1 cellular context compared by ENCODE assay signal in the genomic region with DNA sequence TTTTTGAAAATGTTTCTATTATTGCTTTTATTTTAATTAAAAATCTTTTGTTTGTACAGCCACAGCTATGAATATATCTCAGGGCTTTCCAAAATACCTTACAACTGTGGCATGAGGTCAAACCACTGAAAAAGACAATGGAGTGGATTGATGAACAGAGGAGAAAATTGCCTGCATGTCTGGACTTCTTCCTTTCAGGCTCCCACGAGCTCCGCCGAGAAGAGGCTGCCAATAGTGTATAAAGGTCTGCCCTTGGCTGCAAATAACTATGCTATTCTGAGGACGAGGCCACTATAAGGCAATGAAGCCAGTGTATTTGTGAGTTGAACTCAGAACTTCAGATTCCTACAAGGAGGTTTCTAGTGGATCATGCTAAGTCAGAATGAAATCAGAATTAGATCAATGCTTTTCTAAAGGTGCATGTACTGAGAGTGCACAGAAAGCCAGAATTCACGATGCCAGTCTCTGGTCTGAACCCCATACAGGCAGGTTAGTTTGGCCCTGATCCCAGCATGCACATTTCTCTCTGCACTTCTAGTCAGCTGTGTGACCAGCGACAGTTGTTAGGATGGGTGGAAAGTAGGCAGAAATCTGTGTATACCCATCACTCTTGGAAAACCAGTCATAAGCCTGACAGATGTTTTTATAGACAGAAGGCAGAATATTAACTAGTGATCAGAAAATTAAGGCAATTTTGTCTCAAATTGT.
TF ChIP-seq lines count a peak whose summit lies in the region.

No MANE protein-coding gene starts in this region.

TF ChIP-seq in WTC11, 78 proteins besides CTCF, POLR2A, EP300 and RAD21 (continued from another document):
- TF ChIP-seq, protein P1, sequence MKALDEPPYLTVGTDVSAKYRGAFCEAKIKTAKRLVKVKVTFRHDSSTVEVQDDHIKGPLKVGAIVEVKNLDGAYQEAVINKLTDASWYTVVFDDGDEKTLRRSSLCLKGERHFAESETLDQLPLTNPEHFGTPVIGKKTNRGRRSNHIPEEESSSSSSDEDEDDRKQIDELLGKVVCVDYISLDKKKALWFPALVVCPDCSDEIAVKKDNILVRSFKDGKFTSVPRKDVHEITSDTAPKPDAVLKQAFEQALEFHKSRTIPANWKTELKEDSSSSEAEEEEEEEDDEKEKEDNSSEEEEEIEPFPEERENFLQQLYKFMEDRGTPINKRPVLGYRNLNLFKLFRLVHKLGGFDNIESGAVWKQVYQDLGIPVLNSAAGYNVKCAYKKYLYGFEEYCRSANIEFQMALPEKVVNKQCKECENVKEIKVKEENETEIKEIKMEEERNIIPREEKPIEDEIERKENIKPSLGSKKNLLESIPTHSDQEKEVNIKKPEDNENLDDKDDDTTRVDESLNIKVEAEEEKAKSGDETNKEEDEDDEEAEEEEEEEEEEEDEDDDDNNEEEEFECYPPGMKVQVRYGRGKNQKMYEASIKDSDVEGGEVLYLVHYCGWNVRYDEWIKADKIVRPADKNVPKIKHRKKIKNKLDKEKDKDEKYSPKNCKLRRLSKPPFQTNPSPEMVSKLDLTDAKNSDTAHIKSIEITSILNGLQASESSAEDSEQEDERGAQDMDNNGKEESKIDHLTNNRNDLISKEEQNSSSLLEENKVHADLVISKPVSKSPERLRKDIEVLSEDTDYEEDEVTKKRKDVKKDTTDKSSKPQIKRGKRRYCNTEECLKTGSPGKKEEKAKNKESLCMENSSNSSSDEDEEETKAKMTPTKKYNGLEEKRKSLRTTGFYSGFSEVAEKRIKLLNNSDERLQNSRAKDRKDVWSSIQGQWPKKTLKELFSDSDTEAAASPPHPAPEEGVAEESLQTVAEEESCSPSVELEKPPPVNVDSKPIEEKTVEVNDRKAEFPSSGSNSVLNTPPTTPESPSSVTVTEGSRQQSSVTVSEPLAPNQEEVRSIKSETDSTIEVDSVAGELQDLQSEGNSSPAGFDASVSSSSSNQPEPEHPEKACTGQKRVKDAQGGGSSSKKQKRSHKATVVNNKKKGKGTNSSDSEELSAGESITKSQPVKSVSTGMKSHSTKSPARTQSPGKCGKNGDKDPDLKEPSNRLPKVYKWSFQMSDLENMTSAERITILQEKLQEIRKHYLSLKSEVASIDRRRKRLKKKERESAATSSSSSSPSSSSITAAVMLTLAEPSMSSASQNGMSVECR (CRISPR knock-in tag; IDR thresholded peaks at IDR 0.05; ENCODE audit: borderline replicate concordance): no peak
- TF ChIP-seq SMAD3 (CRISPR knock-in tag; IDR thresholded peaks at IDR 0.05; ENCODE audit: borderline replicate concordance) (no peak), GABPB1 (CRISPR knock-in tag; IDR thresholded peaks at IDR 0.05) (no peak)
- TF ChIP-seq, protein P2, sequence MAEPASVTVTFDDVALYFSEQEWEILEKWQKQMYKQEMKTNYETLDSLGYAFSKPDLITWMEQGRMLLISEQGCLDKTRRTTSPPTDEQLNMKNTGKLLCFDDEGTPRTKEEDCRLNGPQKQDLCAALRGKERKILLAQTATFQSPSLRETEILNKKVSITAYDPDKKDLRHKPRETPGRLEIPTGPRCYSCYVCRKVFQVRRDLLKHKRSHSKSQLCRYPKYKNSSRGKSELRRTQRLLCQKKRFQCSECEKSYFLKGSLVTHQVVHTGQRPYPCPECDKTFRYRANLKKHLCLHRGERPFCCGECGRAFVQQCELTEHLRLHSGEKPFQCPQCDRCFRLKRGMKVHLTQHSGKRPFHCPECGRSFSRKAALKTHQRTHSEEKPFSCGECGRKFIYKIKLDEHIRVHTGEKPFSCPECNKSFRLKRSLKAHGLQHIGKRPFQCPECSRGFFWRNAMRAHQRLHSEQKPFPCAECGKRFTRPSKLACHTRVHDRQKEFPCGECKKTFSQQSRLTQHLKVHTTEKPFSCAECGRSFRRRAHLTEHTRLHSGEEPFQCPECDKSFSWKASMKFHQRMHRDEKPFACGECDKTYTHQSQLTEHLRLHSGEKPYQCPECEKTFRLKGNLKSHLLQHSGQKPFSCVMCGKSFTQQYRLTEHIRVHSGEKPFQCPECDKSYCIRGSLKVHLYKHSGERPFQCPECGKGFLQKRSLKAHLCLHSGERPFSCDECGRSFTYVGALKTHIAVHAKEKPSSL (CRISPR knock-in tag; conservative IDR thresholded peaks at IDR 0.05): no peak
